16 cellular contexts compared by ENCODE assay signal in genomic region chr5:178332096-178332780, GRCh38.
A peak's percentile ranks its signal among the peaks of the same experiment; 100 is the strongest.
DNase-seq lines count a peak whose midpoint lies in the region; ATAC-seq and TF ChIP-seq lines count a peak whose summit lies in the region.
"Had no signal": no experiment of that assay in that cellular context is flagged by ENCODE, and none has a peak within 500 bp of the region (broad histone marks: within the 10 kb centered on the region; RNA-seq: fewer than 3 reads in every experiment).

No MANE protein-coding gene starts in this region.

- H3K27me3 Mint-ChIP-seq in type B pancreatic cell (peaks cover 3% of the 10 kb centered on the region), natural killer cell (ENCODE audit: low read depth in 2 of 2) (peaks cover 0 to 3% of the 10 kb centered on the region in 2 donors)
- H3K27me3 Mint-ChIP-seq in activated CD4-positive, alpha-beta memory T cell treated with anti-CD3 and anti-CD28 coated beads for 36 hours = peaks cover 3% of the 10 kb centered on the region
- H3K27me3 Mint-ChIP-seq: activated CD4-positive, alpha-beta T cell treated with anti-CD3 and anti-CD28 coated beads for 36 hours; naive thymus-derived CD8-positive, alpha-beta T cell had no signal

- CTCF ChIA-PET in activated CD4-positive, alpha-beta memory T cell treated with anti-CD3 and anti-CD28 coated beads for 36 hours (lab: Charles Lee) = no interaction called here

- H3K4me1 Mint-ChIP-seq in type B pancreatic cell (ENCODE audit: unreplicated experiment) = peaks cover 31% of the 10 kb centered on the region
- H3K4me1 Mint-ChIP-seq in activated CD4-positive, alpha-beta memory T cell treated with anti-CD3 and anti-CD28 coated beads for 36 hours (ENCODE audit: low read depth) = peaks cover 4% of the 10 kb centered on the region
- H3K4me1 Mint-ChIP-seq in natural killer cell = no peaks in the 10 kb centered on the region
- H3K4me1 Mint-ChIP-seq: stimulated activated effector memory CD8-positive, alpha-beta T cell treated with anti-CD3 and anti-CD28 coated beads, Interleukin-12 subunit alpha, Interleukin-12 subunit beta, amount 100 ng/mL, for 72 hours had no signal

- no peak for TF ChIP-seq CTCF in type B pancreatic cell (conservative IDR thresholded peaks at IDR 0.05)
- no peak for TF ChIP-seq CTCF in natural killer cell (IDR thresholded peaks at IDR 0.05)

- peak; percentile 34 for DNase-seq in SW480 (ENCODE audit: low spot score)
- peak; percentile 21 for DNase-seq in globus pallidus (ENCODE audit: low spot score)
- peak; percentile 22 for DNase-seq in myocyte (ENCODE audit: low read depth)
- no peak for DNase-seq in type B pancreatic cell (ENCODE audit: extremely low spot score, unreplicated experiment)
- DNase-seq in activated CD4-positive, alpha-beta memory T cell treated with anti-CD3 and anti-CD28 coated beads for 36 hours = no peak
- DNase-seq in natural killer cell = no peak
- DNase-seq: activated CD4-positive, alpha-beta T cell treated with anti-CD3 and anti-CD28 coated beads for 36 hours; activated T-cell treated with anti-CD3 and anti-CD28 coated beads for 4 hours; central memory CD4-positive, alpha-beta T cell; DMS79 treated with DMSO at 0.1 percent for 48 hours; GOT3; retina had no signal

- intact Hi-C loops in activated CD4-positive, alpha-beta memory T cell treated with anti-CD3 and anti-CD28 coated beads for 36 hours (cut with micrococcal nuclease) = no loop called here
- intact Hi-C loops in natural killer cell (cut with micrococcal nuclease) = no loop called here

- H3K4me3 Mint-ChIP-seq in type B pancreatic cell (no peak overlapping the region), natural killer cell (no peak overlapping the region)
- no peak overlapping the region for H3K4me3 Mint-ChIP-seq in activated CD4-positive, alpha-beta memory T cell treated with anti-CD3 and anti-CD28 coated beads for 36 hours
- H3K4me3 Mint-ChIP-seq: activated CD4-positive, alpha-beta T cell treated with anti-CD3 and anti-CD28 coated beads for 36 hours; naive thymus-derived CD8-positive, alpha-beta T cell; stimulated activated effector memory CD8-positive, alpha-beta T cell treated with anti-CD3 and anti-CD28 coated beads, Interleukin-12 subunit alpha, Interleukin-12 subunit beta, amount 100 ng/mL, for 72 hours had no signal

- H3K9me3 Mint-ChIP-seq in type B pancreatic cell (no peaks in the 10 kb centered on the region), natural killer cell (no peaks in the 10 kb centered on the region)
- H3K9me3 Mint-ChIP-seq in activated CD4-positive, alpha-beta memory T cell treated with anti-CD3 and anti-CD28 coated beads for 36 hours = no peaks in the 10 kb centered on the region
- H3K9me3 Mint-ChIP-seq: activated naive CD4-positive, alpha-beta T cell treated with anti-CD3 and anti-CD28 coated beads, Interleukin-2, amount 50 U/mL, for 72 hours; naive thymus-derived CD8-positive, alpha-beta T cell; stimulated activated effector memory CD8-positive, alpha-beta T cell treated with anti-CD3 and anti-CD28 coated beads, Interleukin-12 subunit alpha, Interleukin-12 subunit beta, amount 100 ng/mL, for 72 hours had no signal

- POLR2A ChIA-PET in activated CD4-positive, alpha-beta memory T cell treated with anti-CD3 and anti-CD28 coated beads for 36 hours (lab: Charles Lee) = no interaction called here

- ATAC-seq in esophagus mucosa = no peak
- no peak for ATAC-seq in natural killer cell
- ATAC-seq: activated CD4-positive, alpha-beta T cell treated with anti-CD3 and anti-CD28 coated beads for 36 hours; activated naive CD4-positive, alpha-beta T cell treated with anti-CD3 and anti-CD28 coated beads, Interleukin-2, amount 50 U/mL, for 72 hours; naive thymus-derived CD8-positive, alpha-beta T cell; stimulated activated effector memory CD8-positive, alpha-beta T cell treated with anti-CD3 and anti-CD28 coated beads, Interleukin-12 subunit alpha, Interleukin-12 subunit beta, amount 100 ng/mL, for 72 hours had no signal

- H3K36me3 Mint-ChIP-seq in type B pancreatic cell (no peaks in the 10 kb centered on the region), natural killer cell (no peaks in the 10 kb centered on the region)
- H3K36me3 Mint-ChIP-seq in activated CD4-positive, alpha-beta memory T cell treated with anti-CD3 and anti-CD28 coated beads for 36 hours = no peaks in the 10 kb centered on the region
- H3K36me3 Mint-ChIP-seq: activated naive CD4-positive, alpha-beta T cell treated with anti-CD3 and anti-CD28 coated beads, Interleukin-2, amount 50 U/mL, for 72 hours; naive thymus-derived CD8-positive, alpha-beta T cell; stimulated activated effector memory CD8-positive, alpha-beta T cell treated with anti-CD3 and anti-CD28 coated beads, Interleukin-12 subunit alpha, Interleukin-12 subunit beta, amount 100 ng/mL, for 72 hours had no signal

- H3K27ac Mint-ChIP-seq in type B pancreatic cell = peak overlapping the region; percentile 26
- no peak overlapping the region for H3K27ac Mint-ChIP-seq in activated CD4-positive, alpha-beta memory T cell treated with anti-CD3 and anti-CD28 coated beads for 36 hours
- no peak overlapping the region for H3K27ac Mint-ChIP-seq in natural killer cell
- H3K27ac Mint-ChIP-seq: activated CD4-positive, alpha-beta T cell treated with anti-CD3 and anti-CD28 coated beads for 36 hours; stimulated activated effector memory CD8-positive, alpha-beta T cell treated with anti-CD3 and anti-CD28 coated beads, Interleukin-12 subunit alpha, Interleukin-12 subunit beta, amount 100 ng/mL, for 72 hours had no signal

Comparison
In these comparisons a context has a peak if more than half of its experiments do, and no peak if none do; other contexts are left out.
1. DNase-seq: peak in SW480 (single experiment), globus pallidus (single experiment) and myocyte (single experiment); none in type B pancreatic cell (single experiment), activated CD4-positive, alpha-beta memory T cell treated with anti-CD3 and anti-CD28 coated beads for 36 hours (single experiment) and natural killer cell (single experiment).